Comparison of ENCODE assay signal across 14 cellular contexts in the genomic region with DNA sequence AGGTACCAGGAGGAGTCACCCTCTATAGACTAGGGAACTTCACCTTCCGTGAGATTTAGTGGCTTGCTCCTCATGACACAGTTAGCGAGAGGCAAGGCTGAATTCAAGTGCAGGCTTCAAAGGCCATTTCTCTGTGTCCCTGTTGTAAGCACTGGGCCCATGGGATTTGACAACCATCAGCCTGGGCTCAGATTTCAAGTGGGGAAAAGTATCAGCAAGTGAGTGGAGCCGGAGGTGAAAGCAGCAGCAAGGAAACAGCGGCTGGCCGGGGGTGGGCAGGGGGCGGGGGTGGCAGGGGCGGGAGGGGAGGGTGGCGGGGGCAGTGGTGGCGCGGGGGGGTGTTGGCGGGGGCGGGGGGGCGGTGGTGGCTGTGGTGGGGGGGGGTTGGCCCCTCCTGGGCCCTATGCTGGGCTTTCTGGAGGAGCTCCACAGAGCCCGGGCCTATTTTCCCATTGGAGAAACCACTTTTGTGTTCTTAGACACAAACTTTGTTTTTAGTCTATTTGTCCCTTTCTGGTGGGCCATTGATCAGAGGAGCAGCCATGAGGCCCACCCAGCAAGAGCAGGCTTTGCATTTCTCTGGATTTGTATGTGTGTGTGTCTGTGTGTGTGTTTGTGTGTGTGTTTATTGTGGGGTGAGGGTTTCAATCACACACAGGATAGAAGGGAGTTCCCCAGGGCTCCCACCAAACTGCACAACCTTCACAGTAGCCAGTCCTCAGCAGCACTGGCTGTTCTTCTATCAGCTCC.
DNase-seq lines count a peak whose midpoint lies in the region; ATAC-seq and TF ChIP-seq lines count a peak whose summit lies in the region.
"Had no signal": no experiment of that assay in that cellular context is flagged by ENCODE, and none has a peak within 500 bp of the region (broad histone marks: within the 10 kb centered on the region; RNA-seq: fewer than 3 reads in every experiment).

No MANE protein-coding gene starts in this region.

- H3K4me3 Mint-ChIP-seq in stimulated activated naive CD8-positive, alpha-beta T cell treated with anti-CD3 and anti-CD28 coated beads, Interleukin-15, amount 100 ng/mL, for 72 hours: no peak overlapping the region
- H3K4me3 Mint-ChIP-seq: activated T-cell treated with anti-CD3 and anti-CD28 coated beads, Interleukin-2, amount 50 U/mL, for 24 hours; B cell had no signal

- H3K9me3 Mint-ChIP-seq in stimulated activated naive CD8-positive, alpha-beta T cell treated with anti-CD3 and anti-CD28 coated beads, Interleukin-15, amount 100 ng/mL, for 72 hours: no peaks in the 10 kb centered on the region
- H3K9me3 Mint-ChIP-seq: activated T-cell treated with anti-CD3 and anti-CD28 coated beads, Interleukin-2, amount 50 U/mL, for 24 hours had no signal

- TF ChIP-seq CTCF in left lung (IDR thresholded peaks at IDR 0.05): no peak

- H3K4me1 Mint-ChIP-seq in stimulated activated naive CD8-positive, alpha-beta T cell treated with anti-CD3 and anti-CD28 coated beads, Interleukin-15, amount 100 ng/mL, for 72 hours: no peaks in the 10 kb centered on the region
- H3K4me1 Mint-ChIP-seq: B cell had no signal

- no peaks in the 10 kb centered on the region for H3K9me3 ChIP-seq in left lung
- H3K9me3 ChIP-seq: gastrocnemius medialis, neutrophil had no signal

- in situ Hi-C loops in KBM-7 (cut with MboI; ENCODE audit: low pct_unique_long_range_greater_than_20kb, low sequenced_read_pairs): loop anchor here (25.0 kb wide), 2 partner anchors 397 to 522 kb away; no protein-coding TSS in a partner anchor

- peak; percentile 40 for ATAC-seq in stimulated activated naive CD8-positive, alpha-beta T cell treated with anti-CD3 and anti-CD28 coated beads, Interleukin-15, amount 100 ng/mL, for 72 hours
- ATAC-seq in stimulated activated naive CD8-positive, alpha-beta T cell treated with anti-CD3 and anti-CD28 coated beads, Interleukin-15, Interleukin-2, amounts not matched to agents 100 U/mL and 50 U/mL, for 24 hours: no peak
- ATAC-seq in left lung (peak; percentile 13), HG03039 (IDR thresholded peaks at IDR 0.05; ENCODE audit: unreplicated experiment) (no peak), GM21390 (IDR thresholded peaks at IDR 0.05; ENCODE audit: unreplicated experiment) (no peak)
- ATAC-seq: gastrocnemius medialis had no signal

- no peak for DNase-seq in stimulated activated naive CD8-positive, alpha-beta T cell treated with anti-CD3 and anti-CD28 coated beads, Interleukin-15, amount 100 ng/mL, for 72 hours
- DNase-seq in stimulated activated naive CD8-positive, alpha-beta T cell treated with anti-CD3 and anti-CD28 coated beads, Interleukin-15, Interleukin-2, amounts not matched to agents 100 U/mL and 50 U/mL, for 24 hours: no peak
- DNase-seq in NCI-H748 (lab: John Stamatoyannopoulos, UW; ENCODE audit: unreplicated experiment) (peak; percentile 90), left lung (no peak), 8988T (no peak), KBM-7 (no peak)
- DNase-seq: activated T-cell treated with anti-CD3 and anti-CD28 coated beads, Interleukin-2, amount 50 U/mL, for 24 hours; gastrocnemius medialis; NCI-H446; T-helper 2 cell had no signal

- peak overlapping the region in 1 of 2 donors; percentile 53 for H3K27ac ChIP-seq in left lung
- H3K27ac ChIP-seq: gastrocnemius medialis, neutrophil had no signal

- H3K27me3 ChIP-seq in left lung: no peaks in the 10 kb centered on the region
- H3K27me3 ChIP-seq: gastrocnemius medialis, neutrophil had no signal

- H3K4me1 ChIP-seq in left lung: peaks cover 13 to 17% of the 10 kb centered on the region in 2 donors

- no peak overlapping the region for H3K27ac Mint-ChIP-seq in stimulated activated naive CD8-positive, alpha-beta T cell treated with anti-CD3 and anti-CD28 coated beads, Interleukin-15, amount 100 ng/mL, for 72 hours
- H3K27ac Mint-ChIP-seq: activated T-cell treated with anti-CD3 and anti-CD28 coated beads, Interleukin-2, amount 50 U/mL, for 24 hours; B cell had no signal

- H3K27me3 Mint-ChIP-seq in stimulated activated naive CD8-positive, alpha-beta T cell treated with anti-CD3 and anti-CD28 coated beads, Interleukin-15, amount 100 ng/mL, for 72 hours: peaks cover 59% of the 10 kb centered on the region
- H3K27me3 Mint-ChIP-seq: B cell had no signal

- no peaks in the 10 kb centered on the region for H3K36me3 ChIP-seq in left lung
- H3K36me3 ChIP-seq: gastrocnemius medialis, neutrophil had no signal

- intact Hi-C loops in left lung (cut with DNase I): no loop called here

- no peak overlapping the region for H3K4me3 ChIP-seq in left lung
- H3K4me3 ChIP-seq: gastrocnemius medialis had no signal

Comparison
In these comparisons a context has a peak if more than half of its experiments do, and no peak if none do; other contexts are left out.
1. ATAC-seq: peak in stimulated activated naive CD8-positive, alpha-beta T cell treated with anti-CD3 and anti-CD28 coated beads, Interleukin-15, amount 100 ng/mL, for 72 hours (single experiment) and left lung (single experiment); none in stimulated activated naive CD8-positive, alpha-beta T cell treated with anti-CD3 and anti-CD28 coated beads, Interleukin-15, Interleukin-2, amounts not matched to agents 100 U/mL and 50 U/mL, for 24 hours (single experiment), HG03039 (single experiment) and GM21390 (single experiment).